ENCODE assay signal across 7 cellular contexts in genomic region chr12:92539966-92540791, GRCh38.
DNase-seq lines count a peak whose midpoint lies in the region; ATAC-seq and TF ChIP-seq lines count a peak whose summit lies in the region.

No MANE protein-coding gene starts in this region.

- peak overlapping the region; percentile 76 for H3K27ac Mint-ChIP-seq in progenitor cell of endocrine pancreas

- peaks cover 43% of the 10 kb centered on the region for H3K4me1 Mint-ChIP-seq in progenitor cell of endocrine pancreas (ENCODE audit: low read depth)

- DNase-seq in NCI-H187 (lab: John Stamatoyannopoulos, UW) (peak; percentile 34 to 69), dermis microvascular lymphatic vessel endothelial cell (ENCODE audit: low read depth in 2 of 2) (peak; percentile 22 to 66), progenitor cell of endocrine pancreas (ENCODE audit: low spot score, unreplicated experiment) (no peak), glomerular visceral epithelial cell (ENCODE audit: extremely low spot score) (no peak), Kasumi-1 (lab: John Stamatoyannopoulos, UW) (no peak)

- no peaks in the 10 kb centered on the region for H3K36me3 Mint-ChIP-seq in progenitor cell of endocrine pancreas (ENCODE audit: insufficient read depth)

- in situ Hi-C loops in GM18951 (cut with MboI; ENCODE audit: low sequenced_read_pairs, unreplicated experiment) = no loop called here

- no peak overlapping the region for H3K4me3 Mint-ChIP-seq in progenitor cell of endocrine pancreas (ENCODE audit: low read depth)

- no peak for TF ChIP-seq CTCF in progenitor cell of endocrine pancreas (IDR thresholded peaks at IDR 0.05; ENCODE audit: unreplicated experiment)

- ATAC-seq in HG03175 (IDR thresholded peaks at IDR 0.05; ENCODE audit: unreplicated experiment) = no peak

- H3K9me3 Mint-ChIP-seq in progenitor cell of endocrine pancreas (ENCODE audit: low read depth) = no peaks in the 10 kb centered on the region

- peak; percentile 41 for TF ChIP-seq POLR2A in GM18951 (IDR thresholded peaks at IDR 0.05; ENCODE audit: extremely low read depth, insufficient read depth, insufficient read length)

- H3K27me3 Mint-ChIP-seq in progenitor cell of endocrine pancreas = no peaks in the 10 kb centered on the region

Comparison
In these comparisons a context has a peak if more than half of its experiments do, and no peak if none do; other contexts are left out.
1. DNase-seq: peak in NCI-H187 (2 of 2) and dermis microvascular lymphatic vessel endothelial cell (2 of 2); none in progenitor cell of endocrine pancreas (single experiment), glomerular visceral epithelial cell (single experiment) and Kasumi-1 (0 of 2).